Comparison of ENCODE assay signal across 24 cellular contexts in the genomic region with DNA sequence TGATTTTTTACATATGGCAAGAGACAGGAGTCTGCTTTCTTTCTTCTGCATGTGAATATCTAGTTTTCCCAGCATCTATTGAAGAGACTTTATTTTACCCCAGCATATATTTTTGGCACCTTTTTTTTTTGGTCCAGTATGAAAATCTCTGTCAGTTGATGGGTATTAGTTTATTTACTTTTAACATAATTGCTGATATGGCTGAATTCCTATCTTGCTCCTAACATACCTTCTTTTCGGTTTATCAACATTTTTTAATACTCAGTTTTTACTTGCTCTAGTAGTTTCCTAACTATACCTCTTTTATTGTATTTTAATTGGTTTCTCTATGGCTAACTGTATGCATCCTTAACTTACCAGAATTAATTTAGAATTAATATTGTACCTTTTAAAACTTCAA.
A peak's percentile ranks its signal among the peaks of the same experiment; 100 is the strongest.
DNase-seq lines count a peak whose midpoint lies in the region; ATAC-seq, FAIRE-seq and TF ChIP-seq lines count a peak whose summit lies in the region.
"Had no signal": no experiment of that assay in that cellular context is flagged by ENCODE, and none has a peak within 500 bp of the region (broad histone marks: within the 10 kb centered on the region; RNA-seq: fewer than 3 reads in every experiment).

No MANE protein-coding gene starts in this region.

- H2BK15ac ChIP-seq in IMR-90 (ENCODE audit: low read depth, low read length) = no peak overlapping the region

- no peak overlapping the region for H3K18ac ChIP-seq in IMR-90 (ENCODE audit: low read depth, low read length)

- no TSS peak for BruUV-seq in HepG2 (replicated peaks; lab: Mats Ljungman, UMichigan)
- BruUV-seq in IMR-90 (replicated peaks; lab: Mats Ljungman, UMichigan) = no TSS peak

- H2BK5ac ChIP-seq in IMR-90 (ENCODE audit: low read depth, low read length, poor library complexity, severe bottlenecking) = no peak overlapping the region

- TF ChIP-seq POLR2A in HepG2 (IDR thresholded peaks at IDR 0.05; ENCODE audit: insufficient read depth in 1 of 2, low read depth in 2 of 2, low read length in 2 of 2) = no peak
- TF ChIP-seq POLR2A in right lobe of liver (IDR thresholded peaks at IDR 0.05) = no peak
- no peak for TF ChIP-seq POLR2A in IMR-90 (IDR thresholded peaks at IDR 0.05; ENCODE audit: low read depth, low read length)

- in situ Hi-C loops in HepG2 (cut with HindIII; ENCODE audit: extremely low pct_ligation_motif_present, low pct_unique_long_range_greater_than_20kb) = no loop called here
- in situ Hi-C loops in IMR-90 (cut with MboI; ENCODE audit: low sequenced_read_pairs) = no loop called here

- H3K4me2 ChIP-seq in HepG2 (ENCODE audit: low read depth, low read length) (no peak overlapping the region), IMR-90 (ENCODE audit: low read depth, low read length) (no peak overlapping the region)
- H3K4me2 ChIP-seq: BLaER1 had no signal

- H2AFZ ChIP-seq in HepG2 (ENCODE audit: low read length) (no peak overlapping the region), IMR-90 (replicated peaks; ENCODE audit: low read length, poor library complexity) (no peak overlapping the region)

- no peaks in the 10 kb centered on the region for H3K79me1 ChIP-seq in IMR-90 (ENCODE audit: low read depth in 1 of 2, low read length in 2 of 2)

- intact Hi-C loops in HepG2 (cut with micrococcal nuclease; ENCODE audit: unreplicated experiment) (no loop called here), right lobe of liver (cut with DNase I) (no loop called here), IMR-90 (cut with micrococcal nuclease) (loop anchor here (5.0 kb wide), 1 partner anchor 598 kb away; no protein-coding TSS in a partner anchor)

- H3K9me1 ChIP-seq in IMR-90 (ENCODE audit: insufficient read depth, low read length) = no peaks in the 10 kb centered on the region

- CTCF ChIA-PET in HepG2 (lab: Yijun Ruan, JAX; ENCODE audit: low intra/inter-chr PET ratio, low total read pairs) = no interaction called here
- CTCF ChIA-PET in IMR-90 (lab: Yijun Ruan, JAX) = no interaction called here

- H4K5ac ChIP-seq in IMR-90 (ENCODE audit: low read depth, low read length) = no peak overlapping the region

- no peak for FAIRE-seq in HepG2 (lab: Jason Lieb, UNC)
- FAIRE-seq: A204.1, GM12878, GM12892, GM18507 had no signal

- no peaks in the 10 kb centered on the region for H4K20me1 ChIP-seq in HepG2 (ENCODE audit: insufficient read depth, low read length)
- H4K20me1 ChIP-seq in IMR-90 (ENCODE audit: insufficient read depth, low read length) = no peaks in the 10 kb centered on the region
- H4K20me1 ChIP-seq: BLaER1 had no signal

- no peak overlapping the region for H3K23ac ChIP-seq in IMR-90 (ENCODE audit: low read depth, low read length)

- H3K56ac ChIP-seq in IMR-90 (ENCODE audit: extremely low read depth, insufficient read depth, low read length) = no peak overlapping the region

- H3K79me2 ChIP-seq in HepG2 (ENCODE audit: insufficient read depth, low read length) = no peaks in the 10 kb centered on the region

- no peak overlapping the region for H3K4ac ChIP-seq in IMR-90 (ENCODE audit: low read depth, low read length)

- TF ChIP-seq RAD21 in HepG2 (CRISPR knock-in tag; IDR thresholded peaks at IDR 0.05) = no peak
- no peak for TF ChIP-seq RAD21 in IMR-90 (IDR thresholded peaks at IDR 0.05; ENCODE audit: low read length)

- no peak overlapping the region for H2BK120ac ChIP-seq in IMR-90 (ENCODE audit: low read depth, low read length)

- H4K91ac ChIP-seq in IMR-90 (ENCODE audit: insufficient read depth, low read depth, low read length) = no peak overlapping the region

- H3K14ac ChIP-seq in IMR-90 (replicated peaks; ENCODE audit: low read depth, low read length) = no peak overlapping the region

- H3K4me1 ChIP-seq in HepG2 (ENCODE audit: insufficient read depth, low read length) = no peaks in the 10 kb centered on the region
- H3K4me1 ChIP-seq in right lobe of liver = no peaks in the 10 kb centered on the region
- H3K4me1 ChIP-seq in IMR-90 (ENCODE audit: control insufficient read depth, insufficient read depth, low read length) = no peaks in the 10 kb centered on the region
- H3K4me1 ChIP-seq: BE2C, BLaER1 had no signal

- H3K27ac ChIP-seq in HepG2 (ENCODE audit: extremely low read length, insufficient read depth, low read length) (no peak overlapping the region), right lobe of liver (no peak overlapping the region), IMR-90 (ENCODE audit: insufficient read depth, low read length) (no peak overlapping the region)
- H3K27ac ChIP-seq: BLaER1 had no signal

- no peak for TF ChIP-seq CTCF in HepG2 (CRISPR knock-in tag; IDR thresholded peaks at IDR 0.05)
- TF ChIP-seq CTCF in right lobe of liver (IDR thresholded peaks at IDR 0.05) = no peak
- TF ChIP-seq CTCF in IMR-90 (conservative IDR thresholded peaks at IDR 0.05; ENCODE audit: low read depth, low read length) = no peak

- no peaks in the 10 kb centered on the region for H3K36me3 ChIP-seq in HepG2 (replicated peaks in 1 of 2; ENCODE audit: control insufficient read depth in 1 of 2, insufficient read depth in 2 of 2, low read length in 2 of 2)
- H3K36me3 ChIP-seq in right lobe of liver = no peaks in the 10 kb centered on the region
- no peaks in the 10 kb centered on the region for H3K36me3 ChIP-seq in IMR-90 (ENCODE audit: control insufficient read depth, insufficient read depth, low read length)
- H3K36me3 ChIP-seq: BE2C, BLaER1 had no signal

- H3K27me3 ChIP-seq in HepG2 (ENCODE audit: control insufficient read depth in 1 of 2, insufficient read depth in 2 of 2, low read length in 2 of 2) = no peaks in the 10 kb centered on the region
- H3K27me3 ChIP-seq in right lobe of liver = no peaks in the 10 kb centered on the region
- H3K27me3 ChIP-seq in IMR-90 (ENCODE audit: control insufficient read depth, insufficient read depth, low read length) = no peaks in the 10 kb centered on the region
- H3K27me3 ChIP-seq: BE2C, BLaER1 had no signal

- no peak overlapping the region for H2AK5ac ChIP-seq in IMR-90 (ENCODE audit: low read depth, low read length)

- DNase-seq in HepG2 (ENCODE audit: low spot score) (no peak), right lobe of liver (no peak), IMR-90 (no peak), NCI-H226 (no peak), AG08395 (ENCODE audit: low spot score) (no peak)
- DNase-seq: 8988T; BE2C; C1 segment of cervical spinal cord; CD4-positive, alpha-beta memory T cell; CD4-positive, CD25-positive, alpha-beta regulatory T cell; CD8-positive, alpha-beta memory T cell; COR-L47; DMS 273 treated with DMSO at 0.1 percent for 48 hours; DMS153; DMS53; DMS79; DND-41; EL; GDM1 had no signal

- TF ChIP-seq EP300 in HepG2 (IDR thresholded peaks at IDR 0.05; ENCODE audit: low read depth in 2 of 2, low read length in 2 of 2) = no peak
- TF ChIP-seq EP300 in HepG2 (CRISPR knock-in tag; IDR thresholded peaks at IDR 0.05; ENCODE audit: borderline replicate concordance) = no peak

- no peak overlapping the region for H3K9ac ChIP-seq in HepG2 (ENCODE audit: insufficient read depth, low read depth, low read length)
- H3K9ac ChIP-seq in IMR-90 (ENCODE audit: low read depth, low read length) = no peak overlapping the region
- H3K9ac ChIP-seq: BLaER1 had no signal

- no peak overlapping the region for H4K8ac ChIP-seq in IMR-90 (ENCODE audit: low read depth in 2 of 2, low read length in 2 of 2)

- H2BK20ac ChIP-seq in IMR-90 (ENCODE audit: low read depth, low read length) = no peak overlapping the region

- H3K4me3 ChIP-seq in HepG2 (replicated peaks in 1 of 3; ENCODE audit: insufficient read depth in 1 of 3, low read depth in 2 of 3, low read length in 3 of 3) = no peak overlapping the region
- H3K4me3 ChIP-seq in right lobe of liver = no peak overlapping the region
- H3K4me3 ChIP-seq in IMR-90 (ENCODE audit: insufficient read depth, low read depth, low read length) = no peak overlapping the region
- H3K4me3 ChIP-seq: BLaER1, GM12878 had no signal

- 4% methylated on average over 1 of the region's 1 CpG for WGBS in HepG2 (ENCODE audit: low lambda C conversion rate)
- WGBS in right lobe of liver (ENCODE audit: insufficient coverage, low coverage, low lambda C conversion rate, missing lambda C conversion rate) = 79% methylated on average over 1 of the region's 1 CpG
- WGBS in IMR-90 (ENCODE audit: extremely low coverage in 2 of 2, insufficient read length in 1 of 2), 2 experiments = no CpG with 5 or more reads among the region's 1 CpG

- ATAC-seq in HepG2 = no peak
- no peak for ATAC-seq in right lobe of liver
- no peak for ATAC-seq in IMR-90 (ENCODE audit: low read depth)
- ATAC-seq: GM12878 had no signal

- dilution Hi-C loops in IMR-90 (cut with HindIII; ENCODE audit: low sequenced_read_pairs, unreplicated experiment) = no loop called here

- POLR2A ChIA-PET in HepG2 (lab: Yijun Ruan, JAX) = no interaction called here
- POLR2A ChIA-PET in IMR-90 (lab: Charles Lee; ENCODE audit: unreplicated experiment) = no interaction called here

- H3K9me3 ChIP-seq in HepG2 (ENCODE audit: low read length) = no peaks in the 10 kb centered on the region
- no peaks in the 10 kb centered on the region for H3K9me3 ChIP-seq in right lobe of liver
- no peaks in the 10 kb centered on the region for H3K9me3 ChIP-seq in IMR-90 (ENCODE audit: control insufficient read depth, insufficient read depth, low read length)
- H3K9me3 ChIP-seq: BE2C, BLaER1 had no signal

- no peak overlapping the region for H2AK9ac ChIP-seq in IMR-90 (replicated peaks; ENCODE audit: low read depth, low read length, poor library complexity)

TF ChIP-seq in IMR-90, 13 proteins besides CTCF, POLR2A, EP300 and RAD21:
- TF ChIP-seq CHD1 (IDR thresholded peaks at IDR 0.05; ENCODE audit: low read depth, low read length) (no peak), MAZ (IDR thresholded peaks at IDR 0.05; ENCODE audit: borderline replicate concordance, low read depth, low read length) (no peak), BHLHE40 (IDR thresholded peaks at IDR 0.05; ENCODE audit: low read depth, low read length) (no peak), MAFK (IDR thresholded peaks at IDR 0.05; ENCODE audit: low read depth, low read length) (peak; percentile 77)
